ENCODE assay signal across 22 cellular contexts in the genomic region with DNA sequence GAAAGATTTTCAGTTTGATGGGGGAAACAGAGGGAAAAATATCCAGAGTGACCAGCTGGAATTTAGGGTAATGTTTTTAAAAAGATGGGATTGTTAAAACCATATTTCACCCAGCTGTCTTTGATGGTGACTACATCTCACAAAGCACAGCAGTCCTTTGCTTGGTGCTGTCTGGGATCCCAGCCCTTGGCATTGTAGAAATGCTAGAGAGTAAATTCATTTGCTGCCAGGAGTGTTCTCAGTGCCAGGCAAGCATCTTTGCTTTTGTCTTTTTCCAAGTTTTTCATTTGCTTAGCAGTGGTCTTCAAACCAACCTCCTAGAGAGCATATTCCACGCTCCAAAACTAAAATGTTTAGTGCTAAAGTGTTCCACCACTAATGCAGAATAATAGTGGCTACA. TPM values are rescaled to one million over a fixed set of nuclear protein-coding genes. Genes with fewer than 3 reads are reported as not detected.
A peak's percentile ranks its signal among the peaks of the same experiment; 100 is the strongest.
DNase-seq lines count a peak whose midpoint lies in the region; ATAC-seq and TF ChIP-seq lines count a peak whose summit lies in the region.
"Had no signal": no experiment of that assay in that cellular context is flagged by ENCODE, and none has a peak within 500 bp of the region (broad histone marks: within the 10 kb centered on the region; RNA-seq: fewer than 3 reads in every experiment).

No MANE protein-coding gene starts in this region.

- H3K4me1 Mint-ChIP-seq in neural progenitor cell (peaks cover 3% of the 10 kb centered on the region), endothelial cell (ENCODE audit: unreplicated experiment) (no peaks in the 10 kb centered on the region)
- H3K4me1 Mint-ChIP-seq: CD4-positive, CD25-positive, alpha-beta regulatory T cell had no signal

- H3K27ac ChIP-seq in neural progenitor cell, result no peak overlapping the region
- H3K27ac ChIP-seq: BLaER1, GM23248, SJSA1 had no signal

- no peaks in the 10 kb centered on the region for H3K9me3 ChIP-seq in neural progenitor cell (ENCODE audit: low read depth)
- H3K9me3 ChIP-seq: BLaER1, SJSA1 had no signal

- no peak overlapping the region for H3K4me3 ChIP-seq in neural progenitor cell
- H3K4me3 ChIP-seq: BLaER1, GM23248, K562, SJSA1 had no signal

- H3K4me2 ChIP-seq in neural progenitor cell, result no peak overlapping the region
- H3K4me2 ChIP-seq: BLaER1 had no signal

- H3F3A ChIP-seq in neural progenitor cell (ENCODE audit: low read depth), result peaks cover 8% of the 10 kb centered on the region

- H3K27me3 Mint-ChIP-seq in neural progenitor cell (ENCODE audit: insufficient read depth, low read depth) (no peaks in the 10 kb centered on the region), endothelial cell (ENCODE audit: unreplicated experiment) (no peaks in the 10 kb centered on the region)

- H3K27ac Mint-ChIP-seq in neural progenitor cell, result no peak overlapping the region
- H3K27ac Mint-ChIP-seq in endothelial cell (ENCODE audit: unreplicated experiment), result no peak overlapping the region
- H3K27ac Mint-ChIP-seq: CD4-positive, CD25-positive, alpha-beta regulatory T cell had no signal

- H3K9ac ChIP-seq in neural progenitor cell, result no peak overlapping the region
- H3K9ac ChIP-seq: BLaER1, GM23248 had no signal

- H4K20me1 ChIP-seq in neural progenitor cell (ENCODE audit: low read depth), result no peaks in the 10 kb centered on the region
- H4K20me1 ChIP-seq: BLaER1 had no signal

- DNase-seq in Ammon's horn (ENCODE audit: low spot score), result peak; percentile 46
- DNase-seq in NCI-H446 (lab: John Stamatoyannopoulos, UW), result peak; percentile 62 to 86
- peak; percentile 66 for DNase-seq in globus pallidus (ENCODE audit: low spot score)
- no peak for DNase-seq in neural progenitor cell (ENCODE audit: low spot score)
- DNase-seq in activated CD8-positive, alpha-beta memory T cell treated with anti-CD3 and anti-CD28 coated beads, Interleukin-2, amount 50 U/mL, for 48 hours, result no peak
- no peak for DNase-seq in endothelial cell (ENCODE audit: low spot score)
- no peak for DNase-seq in NCI-H2171 treated with DMSO at 0.1 percent for 48 hours (lab: John Stamatoyannopoulos, UW)
- DNase-seq: CD4-positive, CD25-positive, alpha-beta regulatory T cell; GM23248; H7; Kasumi-1; NCI-H2029; NCI-H345; NCI-H524 treated with DMSO at 0.1 percent for 48 hours; NCI-H82; Right ventricle myocardium superior; RPMI8226 had no signal

- no peaks in the 10 kb centered on the region for H3K36me3 ChIP-seq in neural progenitor cell
- H3K36me3 ChIP-seq: BLaER1, SJSA1 had no signal

- H2AFZ ChIP-seq in neural progenitor cell (replicated peaks), result peak overlapping the region; percentile 55
- H2AFZ ChIP-seq: GM23248 had no signal

- no peak for ATAC-seq in GM18858 (IDR thresholded peaks at IDR 0.05; ENCODE audit: unreplicated experiment)
- ATAC-seq: K562 had no signal

- H3K36me3 Mint-ChIP-seq in neural progenitor cell, result no peaks in the 10 kb centered on the region
- H3K36me3 Mint-ChIP-seq in endothelial cell (ENCODE audit: low read depth, unreplicated experiment), result no peaks in the 10 kb centered on the region
- H3K36me3 Mint-ChIP-seq: CD4-positive, CD25-positive, alpha-beta regulatory T cell had no signal

- no peaks in the 10 kb centered on the region for H3K27me3 ChIP-seq in neural progenitor cell
- H3K27me3 ChIP-seq: BLaER1, SJSA1 had no signal

- no peak overlapping the region for H3K4me3 Mint-ChIP-seq in neural progenitor cell
- H3K4me3 Mint-ChIP-seq in endothelial cell (ENCODE audit: unreplicated experiment), result no peak overlapping the region
- H3K4me3 Mint-ChIP-seq: CD4-positive, CD25-positive, alpha-beta regulatory T cell had no signal

- H3K9me3 Mint-ChIP-seq in neural progenitor cell, result peaks cover 2% of the 10 kb centered on the region
- H3K9me3 Mint-ChIP-seq in endothelial cell (ENCODE audit: unreplicated experiment), result no peaks in the 10 kb centered on the region

- TF ChIP-seq CTCF in neural progenitor cell (IDR thresholded peaks at IDR 0.05), result no peak
- TF ChIP-seq CTCF in endothelial cell (IDR thresholded peaks at IDR 0.05; ENCODE audit: unreplicated experiment), result no peak

- no peaks in the 10 kb centered on the region for H3K79me2 ChIP-seq in neural progenitor cell (ENCODE audit: low read depth)

- H3K4me1 ChIP-seq in neural progenitor cell, result peaks cover 18% of the 10 kb centered on the region
- H3K4me1 ChIP-seq: BLaER1, SJSA1 had no signal

RNA-seq across cellular contexts. Expression of a gene that starts 54.8 kb away (rescaled TPM):
- not detected in 2 replicates for total RNA-seq in neural progenitor cell (ENCODE audit: low replicate concordance)
- total RNA-seq in endothelial cell (ENCODE audit: unreplicated experiment), result not detected
- total RNA-seq: A172; CD4-positive, CD25-positive, alpha-beta regulatory T cell; H7; K562; SJSA1 had no signal

Comparison
In these comparisons a context has a peak if more than half of its experiments do, and no peak if none do; other contexts are left out.
1. DNase-seq: peak in Ammon's horn (single experiment), NCI-H446 (2 of 2) and globus pallidus (single experiment); none in neural progenitor cell (single experiment), activated CD8-positive, alpha-beta memory T cell treated with anti-CD3 and anti-CD28 coated beads, Interleukin-2, amount 50 U/mL, for 48 hours (single experiment), endothelial cell (single experiment) and NCI-H2171 treated with DMSO at 0.1 percent for 48 hours (single experiment).